18 cellular contexts compared by ENCODE assay signal in the genomic region with DNA sequence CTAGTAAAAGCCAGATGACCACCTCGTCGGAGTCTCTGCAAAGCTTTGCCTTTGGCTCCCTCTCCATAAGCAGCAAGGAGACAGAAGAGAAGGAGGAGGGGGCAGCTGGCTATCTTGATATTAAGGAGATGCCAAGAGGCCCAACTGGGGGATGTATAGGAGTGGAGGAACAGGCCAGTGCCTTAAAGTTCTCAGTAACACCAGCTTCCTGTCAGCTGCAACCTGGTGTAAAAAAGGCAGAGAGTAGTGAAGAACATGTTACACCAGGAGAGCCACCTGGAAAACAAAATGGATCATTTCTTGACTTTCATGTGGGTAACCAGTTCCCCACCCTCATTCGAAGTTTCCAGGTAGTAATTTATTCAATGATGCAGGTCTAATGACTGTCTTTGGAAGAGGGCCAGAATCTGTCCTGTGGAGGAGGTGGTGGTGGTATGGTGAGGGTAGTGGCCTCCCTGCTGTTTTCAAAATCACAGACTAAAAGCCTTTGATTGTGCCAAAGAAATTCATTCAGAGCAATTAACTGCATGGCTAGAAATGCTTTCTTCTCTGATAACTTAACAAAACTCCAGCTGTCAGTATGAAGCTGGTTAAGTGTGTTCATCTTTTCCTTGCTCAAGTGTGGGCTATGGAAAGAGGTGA. TPM values are rescaled to one million over a fixed set of nuclear protein-coding genes. Genes with fewer than 3 reads are reported as not detected.
DNase-seq lines count a peak whose midpoint lies in the region; FAIRE-seq and TF ChIP-seq lines count a peak whose summit lies in the region.
"Had no signal": no experiment of that assay in that cellular context is flagged by ENCODE, and none has a peak within 500 bp of the region (broad histone marks: within the 10 kb centered on the region; RNA-seq: fewer than 3 reads in every experiment).

No MANE protein-coding gene starts in this region.

- no peak overlapping the region for H3K4me3 ChIP-seq in ovary
- H3K4me3 ChIP-seq: BLaER1 treated with 17β-estradiol and CSF1 and Interleukin-3, amounts not matched to agents 10 nM and 100 nM; left lung; right lobe of liver; transverse colon had no signal

- no peaks in the 10 kb centered on the region for H3K36me3 ChIP-seq in ovary

- no peaks in the 10 kb centered on the region for H3K4me1 ChIP-seq in ovary (ENCODE audit: insufficient read depth)
- H3K4me1 ChIP-seq: BLaER1 treated with 17β-estradiol and CSF1 and Interleukin-3, amounts not matched to agents 10 nM and 100 nM; left lung; right lobe of liver; transverse colon had no signal

- H3K9me3 ChIP-seq in ovary = no peaks in the 10 kb centered on the region
- H3K9me3 ChIP-seq: left lung, right lobe of liver had no signal

- peak; percentile 97 for DNase-seq in DMS79 (lab: John Stamatoyannopoulos, UW)
- peak; percentile 94 for DNase-seq in NCI-H1417 treated with DMSO at 0.1 percent for 48 hours (lab: John Stamatoyannopoulos, UW)
- DNase-seq in NCI-H748 (lab: John Stamatoyannopoulos, UW; ENCODE audit: unreplicated experiment) = peak; percentile 93
- DNase-seq in kidney tubule cell (ENCODE audit: low spot score) = peak; percentile 32
- no peak for DNase-seq in Ammon's horn (ENCODE audit: low spot score)
- DNase-seq in hippocampal formation (lab: John Stamatoyannopoulos, UW) = no peak
- DNase-seq in ovary = no peak
- DNase-seq in D721Med (ENCODE audit: insufficient read length, low spot score) = no peak
- DNase-seq: activated CD4-positive, alpha-beta T cell treated with anti-CD3 and anti-CD28 coated beads, Interleukin-2, amount 50 U/mL, for 48 hours; activated effector memory CD4-positive, alpha-beta T cell treated with anti-CD3 and anti-CD28 coated beads, Interleukin-2, amount 50 U/mL, for 16 hours; left lung; naive thymus-derived CD4-positive, alpha-beta T cell; right lobe of liver; SHP77; stimulated activated CD4-positive, alpha-beta T cell treated with anti-CD3 and anti-CD28 coated beads, Interleukin-2, amount 100 ng/mL, for 24 hours; stimulated activated CD8-positive, alpha-beta memory T cell treated with anti-CD3 and anti-CD28 coated beads, Interleukin-4, amount 100 ng/mL, for 48 hours; transverse colon had no signal

- TF ChIP-seq EP300 in ovary (IDR thresholded peaks at IDR 0.05) = no peak

- no peak overlapping the region for H3K27ac ChIP-seq in ovary
- H3K27ac ChIP-seq: BLaER1 treated with 17β-estradiol and CSF1 and Interleukin-3, amounts not matched to agents 10 nM and 100 nM; left lung; right lobe of liver; transverse colon had no signal

- whole genome bisulfite sequencing in ovary, 3 donors = 45 to 53% (median 46%) methylated on average over 3 of the region's 3 CpGs

- intact Hi-C loops in ovary (cut with DNase I) = no loop called here

- no peak for TF ChIP-seq POLR2A in ovary (IDR thresholded peaks at IDR 0.05)

- no peaks in the 10 kb centered on the region for H3K27me3 ChIP-seq in ovary
- H3K27me3 ChIP-seq: BLaER1 treated with 17β-estradiol and CSF1 and Interleukin-3, amounts not matched to agents 10 nM and 100 nM; left lung; right lobe of liver; transverse colon had no signal

- no peak for FAIRE-seq in D721Med (lab: Jason Lieb, UNC)

- TF ChIP-seq CTCF in ovary (IDR thresholded peaks at IDR 0.05) (no peak), D721Med (IDR thresholded peaks at IDR 0.05; ENCODE audit: insufficient read depth, missing control alignments) (no peak)

RNA-seq across cellular contexts. Expression of gene TMEM200B, which starts 27.3 kb away (rescaled TPM):
- total RNA-seq in ovary = 10 to 100 TPM; 16.2 to 65.9 (median 32.6) TPM
- polyA plus RNA-seq in ovary = 10 to 100 TPM; 22.6 to 26.3 TPM
- total RNA-seq: naive thymus-derived CD4-positive, alpha-beta T cell had no signal
- polyA plus RNA-seq: naive thymus-derived CD4-positive, alpha-beta T cell had no signal

Comparison
In these comparisons a context has a peak if more than half of its experiments do, and no peak if none do; other contexts are left out.
1. DNase-seq: peak in DMS79 (single experiment), NCI-H1417 treated with DMSO at 0.1 percent for 48 hours (single experiment), NCI-H748 (single experiment) and kidney tubule cell (single experiment); none in Ammon's horn (single experiment), hippocampal formation (0 of 2), ovary (0 of 5) and D721Med (single experiment).